Comparison of ENCODE assay signal across 24 cellular contexts in genomic region chr4:151575646-151576045, GRCh38.
A peak's percentile ranks its signal among the peaks of the same experiment; 100 is the strongest.
DNase-seq lines count a peak whose midpoint lies in the region; ATAC-seq and TF ChIP-seq lines count a peak whose summit lies in the region.
"Had no signal": no experiment of that assay in that cellular context is flagged by ENCODE, and none has a peak within 500 bp of the region (broad histone marks: within the 10 kb centered on the region; RNA-seq: fewer than 3 reads in every experiment).

No MANE protein-coding gene starts in this region.

- intact Hi-C loops in mammary epithelial cell (cut with micrococcal nuclease), result loop anchor here (10.0 kb wide), 1 partner anchor 301 kb away; the partner anchor contains the start of gene PRSS48
- intact Hi-C loops in breast epithelium (cut with DNase I; ENCODE audit: low total_unique reads), result no loop called here
- intact Hi-C loops in spleen (cut with DNase I; ENCODE audit: low total_unique reads), result no loop called here

- H3K4me2 ChIP-seq in mammary epithelial cell (ENCODE audit: insufficient read depth, low read depth, low read length), result no peak overlapping the region
- H3K4me2 ChIP-seq: GM23338 had no signal

- H3K4me1 ChIP-seq in mammary epithelial cell (ENCODE audit: insufficient read depth, low read length), result peaks cover 17% of the 10 kb centered on the region
- H3K4me1 ChIP-seq in breast epithelium, result no peaks in the 10 kb centered on the region
- H3K4me1 ChIP-seq in spleen, result peaks cover 0 to 9% (median 0%) of the 10 kb centered on the region in 6 donors
- peaks cover 0 to 8% (median 0%) of the 10 kb centered on the region in 4 donors for H3K4me1 ChIP-seq in Peyer's patch

- no peaks in the 10 kb centered on the region for H3K27me3 ChIP-seq in mammary epithelial cell (ENCODE audit: insufficient read depth, low read length)
- H3K27me3 ChIP-seq in breast epithelium, result no peaks in the 10 kb centered on the region
- H3K27me3 ChIP-seq in spleen (replicated peaks in 1 of 7), result no peaks in the 10 kb centered on the region
- H3K27me3 ChIP-seq in Peyer's patch, result no peaks in the 10 kb centered on the region

- no peaks in the 10 kb centered on the region for H4K20me1 ChIP-seq in mammary epithelial cell (ENCODE audit: insufficient read depth, low read length)

- H3K79me2 ChIP-seq in mammary epithelial cell (ENCODE audit: insufficient read depth, low read length), result no peaks in the 10 kb centered on the region

- in situ Hi-C loops in mammary epithelial cell (cut with MboI; ENCODE audit: low sequenced_read_pairs in 2 of 2), result no loop called here

- no peak overlapping the region for H3K27ac ChIP-seq in mammary epithelial cell (ENCODE audit: insufficient read depth, low read depth, low read length)
- H3K27ac ChIP-seq in breast epithelium, result no peak overlapping the region
- H3K27ac ChIP-seq in spleen, result peak overlapping the region in 5 of 8 donors; percentile 46 to 79 (median 53)
- H3K27ac ChIP-seq in Peyer's patch, result no peak overlapping the region
- H3K27ac ChIP-seq: 22Rv1 had no signal

- BruUV-seq in mammary epithelial cell (replicated peaks; lab: Mats Ljungman, UMichigan), result no TSS peak

- DNase-seq in mammary epithelial cell (peak; percentile 32), breast epithelium (ENCODE audit: low spot score in 2 of 2) (no peak), epithelial cell of esophagus (ENCODE audit: low read depth) (peak; percentile 69), iris pigment epithelial cell (ENCODE audit: low read depth) (peak; percentile 5), spleen (no peak), Peyer's patch (no peak)
- DNase-seq: ACHN, DMS153, DND-41, H9, HFFc6, MV-4-11, NCI-H1105 treated with DMSO at 0.1 percent for 48 hours, NCI-H146, NCI-H1930, NCI-H2107, NCI-H524, NCI-H774, PC-3, Right ventricle myocardium superior had no signal

- H3K36me3 ChIP-seq in mammary epithelial cell (ENCODE audit: insufficient read depth, low read length) (no peaks in the 10 kb centered on the region), breast epithelium (no peaks in the 10 kb centered on the region), spleen (no peaks in the 10 kb centered on the region), Peyer's patch (no peaks in the 10 kb centered on the region)

- WGBS in mammary epithelial cell (ENCODE audit: low coverage, missing lambda C conversion rate), result 24% methylated on average over 3 of the region's 3 CpGs
- WGBS in spleen, 5 donors, result 85 to 97% (median 87%) methylated on average over 3 of the region's 3 CpGs

- CTCF ChIA-PET in mammary epithelial cell (lab: Charles Lee; ENCODE audit: low non-redundant PET), result no interaction called here

- H3K9me3 ChIP-seq in mammary epithelial cell (replicated peaks; ENCODE audit: insufficient read depth, low read length), result no peaks in the 10 kb centered on the region
- H3K9me3 ChIP-seq in breast epithelium, result no peaks in the 10 kb centered on the region
- H3K9me3 ChIP-seq in spleen, result no peaks in the 10 kb centered on the region
- H3K9me3 ChIP-seq in Peyer's patch, result no peaks in the 10 kb centered on the region

- H2AFZ ChIP-seq in mammary epithelial cell (ENCODE audit: low read depth, low read length), result no peak overlapping the region
- H2AFZ ChIP-seq: GM23338 had no signal

- H3K4me3 ChIP-seq in mammary epithelial cell (replicated peaks in 1 of 3; ENCODE audit: insufficient read depth in 1 of 3, low read depth in 2 of 3, low read length in 3 of 3), result no peak overlapping the region
- H3K4me3 ChIP-seq in breast epithelium, result no peak overlapping the region
- H3K4me3 ChIP-seq in epithelial cell of esophagus (ENCODE audit: low read length), result no peak overlapping the region
- H3K4me3 ChIP-seq in spleen, result no peak overlapping the region
- H3K4me3 ChIP-seq in Peyer's patch, result no peak overlapping the region
- H3K4me3 ChIP-seq: GM23338 had no signal

- TF ChIP-seq POLR2A in breast epithelium (IDR thresholded peaks at IDR 0.05) (no peak), spleen (IDR thresholded peaks at IDR 0.05) (no peak), Peyer's patch (IDR thresholded peaks at IDR 0.05) (no peak)

- H3K9ac ChIP-seq in mammary epithelial cell (ENCODE audit: insufficient read depth, low read length), result no peak overlapping the region

- TF ChIP-seq CTCF in mammary epithelial cell (conservative IDR thresholded peaks at IDR 0.05 in 1 of 2, IDR thresholded peaks at IDR 0.05 in 1 of 2; ENCODE audit: extremely low read depth in 1 of 2, insufficient read depth in 1 of 2, low read depth in 1 of 2, low read length in 2 of 2) (no peak), breast epithelium (IDR thresholded peaks at IDR 0.05) (no peak), epithelial cell of esophagus (IDR thresholded peaks at IDR 0.05; ENCODE audit: insufficient read depth, low read depth, low read length, missing control alignments) (no peak), spleen (IDR thresholded peaks at IDR 0.05 in 8 of 11, conservative IDR thresholded peaks at IDR 0.05 in 3 of 11) (no peak), Peyer's patch (IDR thresholded peaks at IDR 0.05) (no peak)

- dilution Hi-C loops in mammary epithelial cell (cut with HindIII; ENCODE audit: low sequenced_read_pairs), result no loop called here

- no peak for ATAC-seq in GM21576 (IDR thresholded peaks at IDR 0.05; ENCODE audit: unreplicated experiment)
- no peak for ATAC-seq in HG03159 (IDR thresholded peaks at IDR 0.05; ENCODE audit: unreplicated experiment)
- ATAC-seq: GM23338, PC-3 had no signal

Comparison
In these comparisons a context has a peak if more than half of its experiments do, and no peak if none do; other contexts are left out.
1. DNase-seq: peak in mammary epithelial cell (single experiment), epithelial cell of esophagus (single experiment) and iris pigment epithelial cell (single experiment); none in breast epithelium (0 of 2), spleen (single experiment) and Peyer's patch (0 of 3).
2. H3K27ac ChIP-seq: peak in spleen (5 of 8); none in mammary epithelial cell (single experiment), breast epithelium (0 of 2) and Peyer's patch (0 of 4).